Comparison of ENCODE assay signal across 1 cellular context in the genomic region with DNA sequence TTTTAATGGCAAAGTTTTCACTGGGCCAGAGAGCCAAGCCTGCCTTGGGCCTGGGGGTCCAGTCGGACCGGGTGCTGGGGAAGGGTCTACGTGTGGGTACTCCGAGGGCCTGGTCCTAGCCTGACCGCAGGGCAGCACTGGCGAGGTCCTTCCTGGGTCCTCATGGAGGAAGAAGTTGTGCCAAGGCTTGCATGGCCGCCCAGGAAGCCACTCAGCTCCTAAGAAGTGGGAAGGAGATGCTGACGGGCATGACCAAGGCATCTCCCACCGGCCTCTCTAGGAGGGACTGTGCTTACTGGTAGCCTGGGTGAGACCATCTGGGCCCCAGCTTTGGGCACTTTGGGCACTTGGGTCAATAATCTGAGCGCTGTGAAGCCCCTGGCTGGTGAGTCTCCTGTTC.
TF ChIP-seq lines count a peak whose summit lies in the region.

No MANE protein-coding gene starts in this region.

TF ChIP-seq in HepG2, 621 proteins besides CTCF, POLR2A, EP300 and RAD21 (continued from another document):
- TF ChIP-seq SP4 (CRISPR knock-in tag; IDR thresholded peaks at IDR 0.05) = no peak
- no peak for TF ChIP-seq CEBPG (CRISPR knock-in tag; IDR thresholded peaks at IDR 0.05)
- no peak for TF ChIP-seq SATB2 (CRISPR knock-in tag; IDR thresholded peaks at IDR 0.05)
- no peak for TF ChIP-seq PITX1 (CRISPR knock-in tag; IDR thresholded peaks at IDR 0.05)
- no peak for TF ChIP-seq SMAD9 (CRISPR knock-in tag; IDR thresholded peaks at IDR 0.05)
- no peak for TF ChIP-seq CCDC6 (CRISPR knock-in tag; IDR thresholded peaks at IDR 0.05)
- TF ChIP-seq ZFP62 (CRISPR knock-in tag; IDR thresholded peaks at IDR 0.05) = no peak
- no peak for TF ChIP-seq ZNF510 (CRISPR knock-in tag; IDR thresholded peaks at IDR 0.05; ENCODE audit: low read depth)
- TF ChIP-seq, protein P1, sequence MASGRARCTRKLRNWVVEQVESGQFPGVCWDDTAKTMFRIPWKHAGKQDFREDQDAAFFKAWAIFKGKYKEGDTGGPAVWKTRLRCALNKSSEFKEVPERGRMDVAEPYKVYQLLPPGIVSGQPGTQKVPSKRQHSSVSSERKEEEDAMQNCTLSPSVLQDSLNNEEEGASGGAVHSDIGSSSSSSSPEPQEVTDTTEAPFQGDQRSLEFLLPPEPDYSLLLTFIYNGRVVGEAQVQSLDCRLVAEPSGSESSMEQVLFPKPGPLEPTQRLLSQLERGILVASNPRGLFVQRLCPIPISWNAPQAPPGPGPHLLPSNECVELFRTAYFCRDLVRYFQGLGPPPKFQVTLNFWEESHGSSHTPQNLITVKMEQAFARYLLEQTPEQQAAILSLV (CRISPR knock-in tag; IDR thresholded peaks at IDR 0.05; ENCODE audit: borderline replicate concordance) = no peak
- TF ChIP-seq RAD51 (IDR thresholded peaks at IDR 0.05; ENCODE audit: borderline replicate concordance) = no peak
- TF ChIP-seq, protein P2, sequence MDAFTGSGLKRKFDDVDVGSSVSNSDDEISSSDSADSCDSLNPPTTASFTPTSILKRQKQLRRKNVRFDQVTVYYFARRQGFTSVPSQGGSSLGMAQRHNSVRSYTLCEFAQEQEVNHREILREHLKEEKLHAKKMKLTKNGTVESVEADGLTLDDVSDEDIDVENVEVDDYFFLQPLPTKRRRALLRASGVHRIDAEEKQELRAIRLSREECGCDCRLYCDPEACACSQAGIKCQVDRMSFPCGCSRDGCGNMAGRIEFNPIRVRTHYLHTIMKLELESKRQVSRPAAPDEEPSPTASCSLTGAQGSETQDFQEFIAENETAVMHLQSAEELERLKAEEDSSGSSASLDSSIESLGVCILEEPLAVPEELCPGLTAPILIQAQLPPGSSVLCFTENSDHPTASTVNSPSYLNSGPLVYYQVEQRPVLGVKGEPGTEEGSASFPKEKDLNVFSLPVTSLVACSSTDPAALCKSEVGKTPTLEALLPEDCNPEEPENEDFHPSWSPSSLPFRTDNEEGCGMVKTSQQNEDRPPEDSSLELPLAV (CRISPR knock-in tag; conservative IDR thresholded peaks at IDR 0.05; ENCODE audit: low read depth) = no peak
- TF ChIP-seq, protein P3, sequence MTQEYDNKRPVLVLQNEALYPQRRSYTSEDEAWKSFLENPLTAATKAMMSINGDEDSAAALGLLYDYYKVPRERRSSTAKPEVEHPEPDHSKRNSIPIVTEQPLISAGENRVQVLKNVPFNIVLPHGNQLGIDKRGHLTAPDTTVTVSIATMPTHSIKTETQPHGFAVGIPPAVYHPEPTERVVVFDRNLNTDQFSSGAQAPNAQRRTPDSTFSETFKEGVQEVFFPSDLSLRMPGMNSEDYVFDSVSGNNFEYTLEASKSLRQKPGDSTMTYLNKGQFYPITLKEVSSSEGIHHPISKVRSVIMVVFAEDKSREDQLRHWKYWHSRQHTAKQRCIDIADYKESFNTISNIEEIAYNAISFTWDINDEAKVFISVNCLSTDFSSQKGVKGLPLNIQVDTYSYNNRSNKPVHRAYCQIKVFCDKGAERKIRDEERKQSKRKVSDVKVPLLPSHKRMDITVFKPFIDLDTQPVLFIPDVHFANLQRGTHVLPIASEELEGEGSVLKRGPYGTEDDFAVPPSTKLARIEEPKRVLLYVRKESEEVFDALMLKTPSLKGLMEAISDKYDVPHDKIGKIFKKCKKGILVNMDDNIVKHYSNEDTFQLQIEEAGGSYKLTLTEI (CRISPR knock-in tag; conservative IDR thresholded peaks at IDR 0.05) = no peak
- TF ChIP-seq, protein P4, sequence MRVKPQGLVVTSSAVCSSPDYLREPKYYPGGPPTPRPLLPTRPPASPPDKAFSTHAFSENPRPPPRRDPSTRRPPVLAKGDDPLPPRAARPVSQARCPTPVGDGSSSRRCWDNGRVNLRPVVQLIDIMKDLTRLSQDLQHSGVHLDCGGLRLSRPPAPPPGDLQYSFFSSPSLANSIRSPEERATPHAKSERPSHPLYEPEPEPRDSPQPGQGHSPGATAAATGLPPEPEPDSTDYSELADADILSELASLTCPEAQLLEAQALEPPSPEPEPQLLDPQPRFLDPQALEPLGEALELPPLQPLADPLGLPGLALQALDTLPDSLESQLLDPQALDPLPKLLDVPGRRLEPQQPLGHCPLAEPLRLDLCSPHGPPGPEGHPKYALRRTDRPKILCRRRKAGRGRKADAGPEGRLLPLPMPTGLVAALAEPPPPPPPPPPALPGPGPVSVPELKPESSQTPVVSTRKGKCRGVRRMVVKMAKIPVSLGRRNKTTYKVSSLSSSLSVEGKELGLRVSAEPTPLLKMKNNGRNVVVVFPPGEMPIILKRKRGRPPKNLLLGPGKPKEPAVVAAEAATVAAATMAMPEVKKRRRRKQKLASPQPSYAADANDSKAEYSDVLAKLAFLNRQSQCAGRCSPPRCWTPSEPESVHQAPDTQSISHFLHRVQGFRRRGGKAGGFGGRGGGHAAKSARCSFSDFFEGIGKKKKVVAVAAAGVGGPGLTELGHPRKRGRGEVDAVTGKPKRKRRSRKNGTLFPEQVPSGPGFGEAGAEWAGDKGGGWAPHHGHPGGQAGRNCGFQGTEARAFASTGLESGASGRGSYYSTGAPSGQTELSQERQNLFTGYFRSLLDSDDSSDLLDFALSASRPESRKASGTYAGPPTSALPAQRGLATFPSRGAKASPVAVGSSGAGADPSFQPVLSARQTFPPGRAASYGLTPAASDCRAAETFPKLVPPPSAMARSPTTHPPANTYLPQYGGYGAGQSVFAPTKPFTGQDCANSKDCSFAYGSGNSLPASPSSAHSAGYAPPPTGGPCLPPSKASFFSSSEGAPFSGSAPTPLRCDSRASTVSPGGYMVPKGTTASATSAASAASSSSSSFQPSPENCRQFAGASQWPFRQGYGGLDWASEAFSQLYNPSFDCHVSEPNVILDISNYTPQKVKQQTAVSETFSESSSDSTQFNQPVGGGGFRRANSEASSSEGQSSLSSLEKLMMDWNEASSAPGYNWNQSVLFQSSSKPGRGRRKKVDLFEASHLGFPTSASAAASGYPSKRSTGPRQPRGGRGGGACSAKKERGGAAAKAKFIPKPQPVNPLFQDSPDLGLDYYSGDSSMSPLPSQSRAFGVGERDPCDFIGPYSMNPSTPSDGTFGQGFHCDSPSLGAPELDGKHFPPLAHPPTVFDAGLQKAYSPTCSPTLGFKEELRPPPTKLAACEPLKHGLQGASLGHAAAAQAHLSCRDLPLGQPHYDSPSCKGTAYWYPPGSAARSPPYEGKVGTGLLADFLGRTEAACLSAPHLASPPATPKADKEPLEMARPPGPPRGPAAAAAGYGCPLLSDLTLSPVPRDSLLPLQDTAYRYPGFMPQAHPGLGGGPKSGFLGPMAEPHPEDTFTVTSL (CRISPR knock-in tag; IDR thresholded peaks at IDR 0.05; ENCODE audit: borderline replicate concordance) = no peak
- no peak for TF ChIP-seq PHF8 (CRISPR knock-in tag; IDR thresholded peaks at IDR 0.05)
- TF ChIP-seq BRD4 (CRISPR knock-in tag; IDR thresholded peaks at IDR 0.05) = no peak
